In genomic region chr5:93532370-93532769, GRCh38 we compare ENCODE assay signal across 10 cellular contexts. TPM values are rescaled to one million over a fixed set of nuclear protein-coding genes. Genes with fewer than 3 reads are reported as not detected.
DNase-seq lines count a peak whose midpoint lies in the region; ATAC-seq, FAIRE-seq and TF ChIP-seq lines count a peak whose summit lies in the region.
"Had no signal": no experiment of that assay in that cellular context is flagged by ENCODE, and none has a peak within 500 bp of the region (broad histone marks: within the 10 kb centered on the region; RNA-seq: fewer than 3 reads in every experiment).

No MANE protein-coding gene starts in this region.

- H3K36me3 ChIP-seq in RWPE2 (ENCODE audit: low read depth), result no peaks in the 10 kb centered on the region
- H3K36me3 ChIP-seq in pancreas, result no peaks in the 10 kb centered on the region

- intact Hi-C loops in pancreas (cut with DNase I), result no loop called here

- H3K27me3 ChIP-seq in RWPE2 (ENCODE audit: insufficient read depth, poor library complexity, severe bottlenecking) (no peaks in the 10 kb centered on the region), pancreas (no peaks in the 10 kb centered on the region)

- no peak for TF ChIP-seq CTCF in RWPE2 (IDR thresholded peaks at IDR 0.05; ENCODE audit: poor library complexity, severe bottlenecking)
- TF ChIP-seq CTCF in foreskin fibroblast (IDR thresholded peaks at IDR 0.05; ENCODE audit: low read depth, low read length), result no peak
- TF ChIP-seq CTCF in pancreas (IDR thresholded peaks at IDR 0.05), result no peak
- TF ChIP-seq CTCF in GM13976 (IDR thresholded peaks at IDR 0.05; ENCODE audit: borderline replicate concordance, control extremely low read depth, extremely low read depth, insufficient read depth, missing control alignments), result no peak

- WGBS in pancreas, 2 donors, result 4 to 7% methylated on average over 4 of the region's 4 CpGs

- DNase-seq in C1 segment of cervical spinal cord (lab: John Stamatoyannopoulos, UW), result peak in 10 of 14 donors; percentile 11 to 81 (median 42)
- DNase-seq in RWPE2 (ENCODE audit: low spot score), result no peak
- peak; percentile 92 to 94 for DNase-seq in foreskin fibroblast
- peak in 5 of 6 donors; percentile 18 to 84 (median 64) for DNase-seq in pancreas
- DNase-seq in GM13976 (ENCODE audit: low spot score), result no peak
- no peak for DNase-seq in stimulated activated effector memory CD8-positive, alpha-beta T cell treated with anti-CD3 and anti-CD28 coated beads, Interleukin-12 subunit alpha, Interleukin-12 subunit beta, amount 100 ng/mL, for 72 hours (ENCODE audit: low spot score in 2 of 2)
- DNase-seq in stimulated activated CD4-positive, alpha-beta T cell treated with anti-CD3 and anti-CD28 coated beads, Interleukin-2, amount 100 ng/mL, for 24 hours, result no peak
- DNase-seq: DND-41; effector memory CD4-positive, alpha-beta T cell had no signal

- no peak for FAIRE-seq in pancreas (lab: Jason Lieb, UNC)

- H3K36me3 Mint-ChIP-seq in stimulated activated effector memory CD8-positive, alpha-beta T cell treated with anti-CD3 and anti-CD28 coated beads, Interleukin-12 subunit alpha, Interleukin-12 subunit beta, amount 100 ng/mL, for 72 hours, result no peaks in the 10 kb centered on the region

- no peak overlapping the region for H3K27ac Mint-ChIP-seq in stimulated activated effector memory CD8-positive, alpha-beta T cell treated with anti-CD3 and anti-CD28 coated beads, Interleukin-12 subunit alpha, Interleukin-12 subunit beta, amount 100 ng/mL, for 72 hours

- H3K4me1 Mint-ChIP-seq in stimulated activated effector memory CD8-positive, alpha-beta T cell treated with anti-CD3 and anti-CD28 coated beads, Interleukin-12 subunit alpha, Interleukin-12 subunit beta, amount 100 ng/mL, for 72 hours, result no peaks in the 10 kb centered on the region

- H3K4me3 ChIP-seq in RWPE2 (ENCODE audit: severe bottlenecking), result no peak overlapping the region
- no peak overlapping the region for H3K4me3 ChIP-seq in foreskin fibroblast (ENCODE audit: low read depth in 1 of 2, low read length in 2 of 2)
- H3K4me3 ChIP-seq in pancreas, result no peak overlapping the region

- H3K27ac ChIP-seq in RWPE2 (ENCODE audit: poor library complexity, severe bottlenecking) (no peak overlapping the region), pancreas (peak overlapping the region in 2 of 4 donors; percentile 29 to 33)

- H3K4me3 Mint-ChIP-seq in stimulated activated effector memory CD8-positive, alpha-beta T cell treated with anti-CD3 and anti-CD28 coated beads, Interleukin-12 subunit alpha, Interleukin-12 subunit beta, amount 100 ng/mL, for 72 hours, result no peak overlapping the region

- H3K9me3 ChIP-seq in RWPE2 (ENCODE audit: severe bottlenecking), result no peaks in the 10 kb centered on the region
- H3K9me3 ChIP-seq in pancreas, result no peaks in the 10 kb centered on the region

- peak; percentile 66 for ATAC-seq in RWPE2 (ENCODE audit: low read depth)
- peak; percentile 85 to 97 (median 94) for ATAC-seq in pancreas
- no peak for ATAC-seq in GM21515 (IDR thresholded peaks at IDR 0.05; ENCODE audit: unreplicated experiment)
- no peak for ATAC-seq in stimulated activated effector memory CD8-positive, alpha-beta T cell treated with anti-CD3 and anti-CD28 coated beads, Interleukin-12 subunit alpha, Interleukin-12 subunit beta, amount 100 ng/mL, for 72 hours

- H3K9me3 Mint-ChIP-seq in stimulated activated effector memory CD8-positive, alpha-beta T cell treated with anti-CD3 and anti-CD28 coated beads, Interleukin-12 subunit alpha, Interleukin-12 subunit beta, amount 100 ng/mL, for 72 hours, result peaks cover 3% of the 10 kb centered on the region

- H3K4me1 ChIP-seq in RWPE2 (ENCODE audit: insufficient read depth, poor library complexity, severe bottlenecking) (peaks cover 6% of the 10 kb centered on the region), pancreas (peaks cover 0 to 16% (median 12%) of the 10 kb centered on the region in 3 donors)

- in situ Hi-C loops in GM13976 (cut with MboI; ENCODE audit: low sequenced_read_pairs, unreplicated experiment), result no loop called here

RNA-seq across cellular contexts. Expression of gene NR2F1-AS1, which starts 48.6 kb away (rescaled TPM):
- 1 to 10 TPM in 5 of 6 donors, under 1 TPM in 1; 0.65 to 2.7 (median 2.0) TPM for total RNA-seq in pancreas
- polyA plus RNA-seq in pancreas, result 1 to 10 TPM; 3.1 to 4.4 TPM

RNA-seq across cellular contexts. Expression of gene NR2F1, which starts 50.7 kb away (rescaled TPM):
- total RNA-seq in pancreas, result 1 to 10 TPM; 1.4 to 8.1 (median 5.6) TPM
- polyA plus RNA-seq in pancreas, result 1 to 10 TPM; 4.3 to 4.4 TPM

Comparison
In these comparisons a context has a peak if more than half of its experiments do, and no peak if none do; other contexts are left out.
1. DNase-seq: peak in C1 segment of cervical spinal cord (10 of 14), foreskin fibroblast (2 of 2) and pancreas (5 of 6); none in RWPE2 (single experiment), GM13976 (single experiment), stimulated activated effector memory CD8-positive, alpha-beta T cell treated with anti-CD3 and anti-CD28 coated beads, Interleukin-12 subunit alpha, Interleukin-12 subunit beta, amount 100 ng/mL, for 72 hours (0 of 2) and stimulated activated CD4-positive, alpha-beta T cell treated with anti-CD3 and anti-CD28 coated beads, Interleukin-2, amount 100 ng/mL, for 24 hours (0 of 2).
2. ATAC-seq: peak in RWPE2 (single experiment) and pancreas (4 of 4); none in GM21515 (single experiment) and stimulated activated effector memory CD8-positive, alpha-beta T cell treated with anti-CD3 and anti-CD28 coated beads, Interleukin-12 subunit alpha, Interleukin-12 subunit beta, amount 100 ng/mL, for 72 hours (single experiment).